ENCODE assay signal across 9 cellular contexts in the genomic region with DNA sequence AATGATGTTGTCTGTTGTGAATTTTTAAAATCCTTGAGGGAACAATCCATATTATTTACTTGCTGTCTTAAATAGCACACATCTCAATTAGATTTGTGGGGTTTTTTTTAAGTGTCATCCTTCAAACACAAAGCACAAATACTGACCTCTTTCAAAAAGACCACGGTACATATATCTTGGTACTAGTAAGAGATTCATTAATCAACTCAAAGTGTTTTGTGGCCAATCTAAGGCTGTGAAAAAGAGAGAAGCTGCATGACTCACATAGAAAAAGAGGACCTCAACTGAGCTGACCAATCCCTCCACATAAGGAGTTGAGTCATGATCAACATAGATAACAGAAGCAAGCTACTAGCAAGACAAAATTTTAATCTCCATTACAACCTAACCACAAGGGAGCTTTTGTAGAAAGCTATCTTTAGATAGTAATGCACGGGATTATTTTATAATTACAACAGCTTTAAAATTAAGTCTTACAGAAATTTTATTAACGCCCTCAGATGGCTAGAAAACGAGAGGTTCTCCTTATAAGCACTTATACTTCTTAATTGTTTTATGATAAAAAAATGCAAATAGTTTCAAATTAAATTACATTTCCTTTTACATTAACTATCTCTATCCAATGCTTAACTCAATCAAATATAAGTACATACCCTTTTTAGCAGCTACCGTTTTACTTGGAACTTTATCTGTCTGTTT.
DNase-seq lines count a peak whose midpoint lies in the region; ATAC-seq, FAIRE-seq and TF ChIP-seq lines count a peak whose summit lies in the region.
"Had no signal": no experiment of that assay in that cellular context is flagged by ENCODE, and none has a peak within 500 bp of the region (broad histone marks: within the 10 kb centered on the region; RNA-seq: fewer than 3 reads in every experiment).

No MANE protein-coding gene starts in this region.

- H3K36me3 ChIP-seq in astrocyte (ENCODE audit: insufficient read depth, low read length) (peaks cover 33% of the 10 kb centered on the region), right lobe of liver (peaks cover 0 to 34% (median 8%) of the 10 kb centered on the region in 4 donors)

- H3K27ac Mint-ChIP-seq in astrocyte (ENCODE audit: unreplicated experiment), result peak overlapping the region; percentile 82

- WGBS in right lobe of liver (ENCODE audit: insufficient coverage, low coverage, low lambda C conversion rate, missing lambda C conversion rate), result 71% methylated on average over 5 of the region's 5 CpGs

- H3K27ac ChIP-seq in astrocyte (ENCODE audit: low read depth, low read length) (peak overlapping the region; percentile 62), right lobe of liver (peak overlapping the region in 2 of 3 donors; percentile 17 to 44)

- no peaks in the 10 kb centered on the region for H3K27me3 ChIP-seq in astrocyte (ENCODE audit: insufficient read depth, low read length)
- H3K27me3 ChIP-seq in right lobe of liver, result no peaks in the 10 kb centered on the region

- no peaks in the 10 kb centered on the region for H3K27me3 Mint-ChIP-seq in astrocyte (ENCODE audit: low read depth, unreplicated experiment)

- H3K4me1 Mint-ChIP-seq in astrocyte (ENCODE audit: low read depth, unreplicated experiment), result peaks cover 26% of the 10 kb centered on the region

- H3K79me2 ChIP-seq in astrocyte (ENCODE audit: insufficient read depth, low read length), result no peaks in the 10 kb centered on the region

- peak overlapping the region; percentile 4 for H3K9ac ChIP-seq in astrocyte (ENCODE audit: low read length)

- no peaks in the 10 kb centered on the region for H3K9me3 Mint-ChIP-seq in astrocyte (ENCODE audit: unreplicated experiment)

- H3K4me3 Mint-ChIP-seq in astrocyte (ENCODE audit: unreplicated experiment), result no peak overlapping the region

- peak overlapping the region; percentile 44 for H3K4me2 ChIP-seq in astrocyte (ENCODE audit: low read length)

- peaks cover 6% of the 10 kb centered on the region for H3K36me3 Mint-ChIP-seq in astrocyte (ENCODE audit: low read depth, unreplicated experiment)

- H2AFZ ChIP-seq in astrocyte (ENCODE audit: low read depth, low read length), result no peak overlapping the region

- TF ChIP-seq POLR2A in right lobe of liver (IDR thresholded peaks at IDR 0.05) (no peak), GM18505 (IDR thresholded peaks at IDR 0.05; ENCODE audit: borderline replicate concordance, extremely low read depth, insufficient read depth, insufficient read length) (no peak)

- TF ChIP-seq CTCF in astrocyte (IDR thresholded peaks at IDR 0.05; ENCODE audit: insufficient read depth, low read depth, low read length), result no peak
- no peak for TF ChIP-seq CTCF in right lobe of liver (IDR thresholded peaks at IDR 0.05)

- no peak overlapping the region for H3K4me3 ChIP-seq in astrocyte (ENCODE audit: insufficient read depth, low read depth, low read length)
- no peak overlapping the region for H3K4me3 ChIP-seq in right lobe of liver
- H3K4me3 ChIP-seq: thoracic aorta had no signal

- H4K20me1 ChIP-seq in astrocyte (ENCODE audit: insufficient read depth, low read length), result peaks cover 12% of the 10 kb centered on the region

- intact Hi-C loops in right lobe of liver (cut with DNase I), result no loop called here

- no peaks in the 10 kb centered on the region for H3K9me3 ChIP-seq in astrocyte (ENCODE audit: insufficient read depth, low read depth, low read length)
- H3K9me3 ChIP-seq in right lobe of liver, result no peaks in the 10 kb centered on the region
- H3K9me3 ChIP-seq: thoracic aorta had no signal

- peak; percentile 56 for ATAC-seq in HG03342 (IDR thresholded peaks at IDR 0.05; ENCODE audit: unreplicated experiment)
- ATAC-seq in right lobe of liver, result peak; percentile 38 to 74 (median 52)
- no peak for ATAC-seq in GM19452 (IDR thresholded peaks at IDR 0.05; ENCODE audit: unreplicated experiment)
- no peak for ATAC-seq in HG02885 (IDR thresholded peaks at IDR 0.05; ENCODE audit: poor library complexity, unreplicated experiment)
- no peak for ATAC-seq in GM18505 (IDR thresholded peaks at IDR 0.05; ENCODE audit: unreplicated experiment)

- peak; percentile 37 for DNase-seq in AG08396 (ENCODE audit: low spot score)
- DNase-seq in astrocyte (ENCODE audit: low read depth), result peak; percentile 97
- no peak for DNase-seq in right lobe of liver
- no peak for DNase-seq in stimulated activated CD4-positive, alpha-beta T cell treated with anti-CD3 and anti-CD28 coated beads, Interleukin-4, amount 100 ng/mL, for 4 hours

- FAIRE-seq in astrocyte (lab: Jason Lieb, UNC), result peak; percentile 83

- H3K4me1 ChIP-seq in astrocyte (ENCODE audit: insufficient read depth, low read length) (peaks cover 16% of the 10 kb centered on the region), right lobe of liver (peaks cover 0 to 19% (median 5%) of the 10 kb centered on the region in 4 donors)

Comparison
In these comparisons a context has a peak if more than half of its experiments do, and no peak if none do; other contexts are left out.
1. DNase-seq: peak in AG08396 (single experiment) and astrocyte (single experiment); none in right lobe of liver (0 of 3) and stimulated activated CD4-positive, alpha-beta T cell treated with anti-CD3 and anti-CD28 coated beads, Interleukin-4, amount 100 ng/mL, for 4 hours (0 of 2).
2. ATAC-seq: peak in HG03342 (single experiment) and right lobe of liver (4 of 4); none in GM19452 (single experiment), HG02885 (single experiment) and GM18505 (single experiment).